ENCODE assay signal across 26 cellular contexts in genomic region chr7:156151658-156152057, GRCh38.
"Had no signal": no experiment of that assay in that cellular context is flagged by ENCODE, and none has a peak within 500 bp of the region (broad histone marks: within the 10 kb centered on the region; RNA-seq: fewer than 3 reads in every experiment).

No MANE protein-coding gene starts in this region.

- DNase-seq: colonic mucosa; effector CD8-positive, alpha-beta T cell; foreskin keratinocyte; glutamatergic neuron; heart right ventricle; hypothalamus; immature natural killer cell; mucosa of descending colon; naive B cell; right cardiac atrium; sigmoid colon; stimulated activated CD4-positive, alpha-beta T cell treated with anti-CD3 and anti-CD28 coated beads, Interleukin-2, amount 100 ng/mL, for 24 hours; stimulated activated CD4-positive, alpha-beta T cell treated with anti-CD3 and anti-CD28 coated beads, Interleukin-4, amount 100 ng/mL, for 24 hours; stimulated activated naive CD4-positive, alpha-beta T cell treated with Interleukin-2 at 50 U/mL for 16 hours; stomach; thyroid gland; trophoblast cell had no signal

- H3K36me3 ChIP-seq: colonic mucosa, esophagus muscularis mucosa, gastroesophageal sphincter, heart right ventricle, neural progenitor cell, prostate gland, sigmoid colon, stomach, thyroid gland, vagina had no signal

- H3K4me1 ChIP-seq: colonic mucosa, esophagus muscularis mucosa, foreskin keratinocyte, gastroesophageal sphincter, heart right ventricle, neural progenitor cell, prostate gland, sigmoid colon, thyroid gland, vagina had no signal

- H3K27ac ChIP-seq: colonic mucosa, epithelial cell of prostate, esophagus muscularis mucosa, foreskin keratinocyte, gastroesophageal sphincter, heart right ventricle, neural progenitor cell, prostate gland, sigmoid colon, stomach, thyroid gland, vagina had no signal

- H3K4me3 ChIP-seq: colonic mucosa, esophagus muscularis mucosa, gastroesophageal sphincter, heart right ventricle, lung, mucosa of descending colon, neural progenitor cell, prostate gland, sigmoid colon, stomach, thyroid gland, vagina had no signal

- H3K9ac ChIP-seq: neural progenitor cell had no signal

- H3K27me3 ChIP-seq: colonic mucosa, foreskin keratinocyte, neural progenitor cell, stomach, thyroid gland, vagina had no signal

- H3K9me3 ChIP-seq: colonic mucosa, esophagus muscularis mucosa, gastroesophageal sphincter, heart right ventricle, mucosa of descending colon, prostate gland, sigmoid colon, stomach, thyroid gland, vagina had no signal

- ATAC-seq: foreskin keratinocyte; gastroesophageal sphincter; heart right ventricle; mucosa of descending colon; natural killer cell treated with Interleukin-12 subunit alpha and Interleukin-12 subunit beta and Interleukin-15 and Interleukin-18, amount 100 ng/mL, for 72 hours; right cardiac atrium; stimulated activated effector memory CD8-positive, alpha-beta T cell treated with anti-CD3 and anti-CD28 coated beads, Interleukin-12 subunit alpha, Interleukin-12 subunit beta, amount 100 ng/mL, for 72 hours had no signal

- H2AFZ ChIP-seq: neural progenitor cell had no signal

- H3K4me2 ChIP-seq: neural progenitor cell had no signal
